In the genomic region with DNA sequence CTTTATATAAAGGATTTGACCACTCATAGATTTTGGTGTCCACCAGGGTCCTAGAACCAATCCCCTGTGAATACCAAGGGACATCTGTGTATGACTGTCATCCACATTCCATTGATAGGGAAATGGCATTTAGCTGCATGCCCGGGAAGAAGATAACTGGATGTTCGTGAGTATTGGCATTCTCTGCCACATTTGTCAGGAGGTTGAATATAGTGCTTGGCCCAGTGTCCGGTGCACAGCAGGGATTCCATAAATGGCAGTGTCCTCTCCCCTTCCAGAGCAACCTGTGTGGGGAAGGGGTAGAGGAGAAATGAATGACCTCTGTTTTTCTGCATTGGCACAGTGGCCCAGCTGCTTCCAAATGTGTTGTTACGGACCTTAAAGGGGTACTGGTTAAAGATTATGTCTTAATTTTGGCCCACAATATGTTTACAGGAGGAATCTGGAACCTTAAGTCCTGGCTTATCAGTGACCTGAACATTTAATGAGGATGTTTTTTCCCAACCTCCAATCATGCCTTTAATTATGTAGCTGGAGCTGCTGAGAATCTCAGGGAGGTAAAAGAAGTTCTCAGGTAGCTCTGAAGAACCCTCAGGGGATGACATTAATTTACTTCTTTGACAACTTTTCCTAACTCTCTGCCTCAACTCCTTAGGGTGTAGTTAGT, we compare ENCODE assay signal across 20 cellular contexts. TPM values are rescaled to one million over a fixed set of nuclear protein-coding genes. Genes with fewer than 3 reads are reported as not detected.
A peak's percentile ranks its signal among the peaks of the same experiment; 100 is the strongest.
DNase-seq lines count a peak whose midpoint lies in the region; ATAC-seq lines count a peak whose summit lies in the region.
"Had no signal": no experiment of that assay in that cellular context is flagged by ENCODE, and none has a peak within 500 bp of the region (broad histone marks: within the 10 kb centered on the region; RNA-seq: fewer than 3 reads in every experiment).

No MANE protein-coding gene starts in this region.

- intact Hi-C loops in Right ventricle myocardium superior (cut with DNase I): no loop called here
- intact Hi-C loops in left cardiac atrium (cut with DNase I): loop anchor here in 1 of 2 donors (10.0 kb wide), 1 partner anchor 122 kb away; a partner anchor contains a TSS
- intact Hi-C loops in right cardiac atrium (cut with DNase I): no loop called here

- ATAC-seq in Right ventricle myocardium superior (ENCODE audit: poor library complexity) (peak; percentile 97), left cardiac atrium (peak; percentile 91 to 96), right cardiac atrium (peak; percentile 89 to 94), HG02763 (IDR thresholded peaks at IDR 0.05; ENCODE audit: unreplicated experiment) (no peak)
- ATAC-seq: GM23338 had no signal

- H3K27me3 ChIP-seq in right cardiac atrium (ENCODE audit: control insufficient read depth, insufficient read depth): no peaks in the 10 kb centered on the region

- no peak for DNase-seq in Right ventricle myocardium superior
- DNase-seq in left cardiac atrium: peak; percentile 38
- DNase-seq in right cardiac atrium: no peak
- no peak for DNase-seq in NCI-H1105 treated with DMSO at 0.1 percent for 48 hours (lab: John Stamatoyannopoulos, UW)
- no peak for DNase-seq in NCI-H526 (lab: John Stamatoyannopoulos, UW)
- DNase-seq: ACHN; AML-193; Caco-2; CD4-positive, alpha-beta T cell; DMS153; DMS79; GDM1; HCEC 1CT had no signal

- WGBS in right cardiac atrium: 47% methylated on average over 4 of the region's 4 CpGs

- peaks cover under 1% of the 10 kb centered on the region for H3K4me1 ChIP-seq in right cardiac atrium (ENCODE audit: control insufficient read depth, insufficient read depth, low read length)
- H3K4me1 ChIP-seq: Caco-2 had no signal

- peak overlapping the region; percentile 80 for H3K27ac ChIP-seq in right cardiac atrium (ENCODE audit: low read length)
- H3K27ac ChIP-seq: C4-2B, HL-60 had no signal

- no peaks in the 10 kb centered on the region for H3K9me3 ChIP-seq in right cardiac atrium (ENCODE audit: control insufficient read depth, low read length)
- H3K9me3 ChIP-seq: Caco-2 had no signal

- H3K4me3 ChIP-seq in right cardiac atrium (ENCODE audit: low read length): no peak overlapping the region
- H3K4me3 ChIP-seq: GM23338 had no signal

RNA-seq across cellular contexts. Expression of a gene that starts 33.6 kb away (rescaled TPM):
- total RNA-seq in Right ventricle myocardium superior: not detected
- not detected for total RNA-seq in left cardiac atrium
- total RNA-seq in right cardiac atrium: not detected
- not detected for polyA plus RNA-seq in right cardiac atrium
- total RNA-seq: Caco-2; CD4-positive, alpha-beta T cell; Daoy; GM23338; HT1080 had no signal
- polyA plus RNA-seq: BJ, GM23338 had no signal
